ENCODE assay signal across 10 cellular contexts in the genomic region with DNA sequence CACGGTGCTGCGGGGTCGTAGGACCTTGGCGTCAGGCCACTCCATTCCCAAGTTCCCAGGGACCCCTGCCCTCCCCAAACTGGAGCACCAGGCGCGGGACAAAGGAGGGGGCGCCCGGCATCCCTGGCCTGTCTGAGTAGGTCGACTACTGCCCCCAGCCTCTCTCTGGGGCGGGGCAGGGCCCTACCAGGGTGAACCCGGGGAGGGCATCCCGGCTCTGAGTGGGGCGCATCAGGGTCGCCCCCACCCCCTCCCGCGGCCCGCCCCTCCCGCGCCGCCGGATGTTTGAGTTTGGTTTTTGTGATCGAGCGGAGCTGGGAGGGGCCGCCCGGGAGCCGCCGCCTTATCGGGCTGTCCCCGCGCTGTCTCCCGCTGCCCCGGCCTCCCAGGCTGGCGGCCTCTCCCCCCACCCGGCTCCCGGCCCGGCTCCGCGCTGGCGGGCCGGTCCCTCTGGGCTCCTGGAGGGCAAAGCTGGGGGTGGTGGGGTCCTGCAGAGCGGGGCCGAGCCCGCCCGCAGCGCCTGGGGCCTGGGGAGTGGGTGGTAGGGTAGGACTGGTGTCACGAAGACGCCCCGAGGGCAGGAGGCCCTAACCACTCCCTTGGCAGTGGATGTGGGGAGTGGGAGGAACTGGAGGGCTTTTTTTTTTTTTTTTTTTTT. TPM values are rescaled to one million over a fixed set of nuclear protein-coding genes. Genes with fewer than 3 reads are reported as not detected.
DNase-seq lines count a peak whose midpoint lies in the region; ATAC-seq, FAIRE-seq and TF ChIP-seq lines count a peak whose summit lies in the region.
"Had no signal": no experiment of that assay in that cellular context is flagged by ENCODE, and none has a peak within 500 bp of the region (broad histone marks: within the 10 kb centered on the region; RNA-seq: fewer than 3 reads in every experiment).

No MANE protein-coding gene starts in this region.

- H3K9me3 Mint-ChIP-seq in CD4-positive, CD25-positive, alpha-beta regulatory T cell = peaks cover 0 to 1% (median 0%) of the 10 kb centered on the region in 7 donors
- H3K9me3 Mint-ChIP-seq in WTC11 = no peaks in the 10 kb centered on the region

- peak; percentile 52 to 59 for ATAC-seq in CD4-positive, CD25-positive, alpha-beta regulatory T cell (ENCODE audit: low read depth in 2 of 2)
- ATAC-seq in WTC11 (peak; percentile 25), HG03354 (IDR thresholded peaks at IDR 0.05; ENCODE audit: poor library complexity, severe bottlenecking, unreplicated experiment) (no peak), HG03439 (IDR thresholded peaks at IDR 0.05; ENCODE audit: unreplicated experiment) (no peak)

- peaks cover 21% of the 10 kb centered on the region for H3K27me3 Mint-ChIP-seq in CD4-positive, CD25-positive, alpha-beta regulatory T cell
- H3K27me3 Mint-ChIP-seq in WTC11 (ENCODE audit: low read depth) = peaks cover 3% of the 10 kb centered on the region; the same call in 1 of the 2 replicates

- no peak overlapping the region for H3K14ac ChIP-seq in neuronal stem cell (ENCODE audit: low read length)

- H3K36me3 ChIP-seq in CD4-positive, CD25-positive, alpha-beta regulatory T cell (ENCODE audit: control insufficient read depth, insufficient read depth, low read length) = no peaks in the 10 kb centered on the region
- H3K36me3 ChIP-seq in fibroblast of lung (ENCODE audit: control insufficient read depth, insufficient read depth, low read length) (no peaks in the 10 kb centered on the region), neuronal stem cell (replicated peaks in 1 of 2; ENCODE audit: control insufficient read depth in 2 of 2, insufficient read depth in 2 of 2, low read length in 2 of 2) (no peaks in the 10 kb centered on the region)

- peak overlapping the region; percentile 75 for H2AFZ ChIP-seq in fibroblast of lung (ENCODE audit: low read length)
- peak overlapping the region; percentile 9 for H2AFZ ChIP-seq in neuronal stem cell (ENCODE audit: low read length)

- H4K8ac ChIP-seq in neuronal stem cell (ENCODE audit: low read depth, low read length) = no peak overlapping the region

- no peak overlapping the region for H2BK120ac ChIP-seq in neuronal stem cell (ENCODE audit: low read depth, low read length)

- peak overlapping the region; percentile 89 for H3K18ac ChIP-seq in neuronal stem cell (ENCODE audit: low read length)

- H3K4ac ChIP-seq in neuronal stem cell (ENCODE audit: low read length) = no peak overlapping the region

- H3K9me3 ChIP-seq in CD4-positive, CD25-positive, alpha-beta regulatory T cell (ENCODE audit: control insufficient read depth in 2 of 2, low read length in 2 of 2) = no peaks in the 10 kb centered on the region
- H3K9me3 ChIP-seq in fibroblast of lung (ENCODE audit: control insufficient read depth, insufficient read depth, low read depth, low read length) (no peaks in the 10 kb centered on the region), neuronal stem cell (replicated peaks in 1 of 2; ENCODE audit: control insufficient read depth in 2 of 2, insufficient read depth in 1 of 2, low read depth in 1 of 2, low read length in 2 of 2) (no peaks in the 10 kb centered on the region)

- no peak for TF ChIP-seq CTCF in WTC11 (IDR thresholded peaks at IDR 0.05)
- no peak for TF ChIP-seq CTCF in fibroblast of lung (conservative IDR thresholded peaks at IDR 0.05 in 1 of 2, IDR thresholded peaks at IDR 0.05 in 1 of 2; ENCODE audit: low read depth in 1 of 2, low read length in 2 of 2)

- TF ChIP-seq POLR2A in H54 (IDR thresholded peaks at IDR 0.05; ENCODE audit: low read depth, low read length) = no peak

- no peak overlapping the region for H4K91ac ChIP-seq in neuronal stem cell (ENCODE audit: low read depth, low read length, poor library complexity)

- H3K27ac ChIP-seq in CD4-positive, CD25-positive, alpha-beta regulatory T cell (ENCODE audit: insufficient read depth, low read length, poor library complexity, severe bottlenecking) = no peak overlapping the region
- H3K27ac ChIP-seq in fibroblast of lung (ENCODE audit: insufficient read depth, low read length) = peak overlapping the region; percentile 20
- H3K27ac ChIP-seq in neuronal stem cell (replicated peaks; ENCODE audit: low read length) = no peak overlapping the region

- H3K4me1 Mint-ChIP-seq in CD4-positive, CD25-positive, alpha-beta regulatory T cell = peaks cover 0 to 24% (median 2%) of the 10 kb centered on the region in 4 donors
- H3K4me1 Mint-ChIP-seq in WTC11 = peaks cover 45% of the 10 kb centered on the region

- peak in 1 of 3 donors; percentile 55 for DNase-seq in CD4-positive, CD25-positive, alpha-beta regulatory T cell
- no peak for DNase-seq in WTC11 (ENCODE audit: low spot score)
- peak in 1 of 2 donors; percentile 16 for DNase-seq in fibroblast of lung (ENCODE audit: low read depth in 2 of 2)
- DNase-seq in neuronal stem cell (ENCODE audit: low spot score) = no peak
- DNase-seq in H54 (ENCODE audit: insufficient read length, low spot score) = no peak
- no peak for DNase-seq in DMS153 treated with DMSO at 0.1 percent for 48 hours (lab: John Stamatoyannopoulos, UW; ENCODE audit: unreplicated experiment)
- DNase-seq: SIG-M5 had no signal

- no peak overlapping the region for H2BK12ac ChIP-seq in neuronal stem cell (ENCODE audit: low read length)

- no peak overlapping the region for H3K27ac Mint-ChIP-seq in CD4-positive, CD25-positive, alpha-beta regulatory T cell
- H3K27ac Mint-ChIP-seq in WTC11 = no peak overlapping the region

- H3K9ac ChIP-seq in fibroblast of lung (ENCODE audit: insufficient read depth, low read length) (peak overlapping the region; percentile 55), neuronal stem cell (ENCODE audit: low read depth, low read length, poor library complexity) (no peak overlapping the region)

- peak overlapping the region in 1 of 4 donors; percentile 82 for H3K4me3 Mint-ChIP-seq in CD4-positive, CD25-positive, alpha-beta regulatory T cell
- H3K4me3 Mint-ChIP-seq in WTC11 = peak overlapping the region; percentile 33; the same call in 1 of the 2 replicates
- H3K4me3 Mint-ChIP-seq: brain had no signal

- H3K79me2 ChIP-seq in fibroblast of lung (ENCODE audit: control insufficient read depth, insufficient read depth, low read length) = no peaks in the 10 kb centered on the region

- H3K36me3 Mint-ChIP-seq in CD4-positive, CD25-positive, alpha-beta regulatory T cell = no peaks in the 10 kb centered on the region
- H3K36me3 Mint-ChIP-seq in WTC11 = no peaks in the 10 kb centered on the region
- H3K36me3 Mint-ChIP-seq: brain had no signal

- no peaks in the 10 kb centered on the region for H3K79me1 ChIP-seq in neuronal stem cell (ENCODE audit: low read depth, low read length)

- POLR2A ChIA-PET in WTC11 (lab: Charles Lee) = interaction anchor here (0.6 to 0.7 kb wide), 3 partner anchors 15 to 723 kb away, joined by 3 to 7 read pairs (median 4); no protein-coding TSS in a partner anchor

- no peaks in the 10 kb centered on the region for H4K20me1 ChIP-seq in fibroblast of lung (ENCODE audit: control insufficient read depth, extremely low read depth, insufficient read depth, low read length)

- CTCF ChIA-PET in WTC11 (lab: Charles Lee) = interaction anchor here (0.6 to 1.9 kb wide), 9 partner anchors 21 to 197 kb away, joined by 3 to 8 read pairs (median 5); no protein-coding TSS in a partner anchor

- WGBS in neuronal stem cell (ENCODE audit: extremely low coverage in 2 of 2, insufficient read length in 2 of 2, insufficient replicate concordance in 1 of 2), 2 donors = no CpG with 5 or more reads among the region's 48 CpGs

- H3K23ac ChIP-seq in neuronal stem cell (ENCODE audit: low read depth, low read length, poor library complexity) = peak overlapping the region; percentile 2

- H2BK15ac ChIP-seq in neuronal stem cell (ENCODE audit: low read length) = peak overlapping the region; percentile 2

- no peaks in the 10 kb centered on the region for H3K27me3 ChIP-seq in CD4-positive, CD25-positive, alpha-beta regulatory T cell (ENCODE audit: control insufficient read depth, insufficient read depth, low read length)
- H3K27me3 ChIP-seq in fibroblast of lung (ENCODE audit: control insufficient read depth, insufficient read depth, low read length) (no peaks in the 10 kb centered on the region), neuronal stem cell (ENCODE audit: control insufficient read depth in 3 of 3, insufficient read depth in 3 of 3, low read depth in 1 of 3, low read length in 3 of 3) (no peaks in the 10 kb centered on the region)

- H3K4me1 ChIP-seq in CD4-positive, CD25-positive, alpha-beta regulatory T cell (ENCODE audit: control insufficient read depth, insufficient read depth, low read length, poor library complexity, severe bottlenecking) = peaks cover 6% of the 10 kb centered on the region
- peaks cover 7% of the 10 kb centered on the region for H3K4me1 ChIP-seq in fibroblast of lung (ENCODE audit: control insufficient read depth, extremely low read depth, insufficient read depth, low read length)
- H3K4me1 ChIP-seq in neuronal stem cell (ENCODE audit: control insufficient read depth in 2 of 2, insufficient read depth in 1 of 2, low read depth in 1 of 2, low read length in 2 of 2) = peaks cover 37 to 45% of the 10 kb centered on the region in 2 donors

- H2AK5ac ChIP-seq in neuronal stem cell (ENCODE audit: low read depth, low read length) = peak overlapping the region; percentile 28

- H3K4me2 ChIP-seq in fibroblast of lung (ENCODE audit: extremely low read depth, insufficient read depth, low read length) = peak overlapping the region; percentile 59
- peak overlapping the region; percentile 51 for H3K4me2 ChIP-seq in neuronal stem cell (ENCODE audit: insufficient read depth, low read length, poor library complexity, severe bottlenecking)

- no peak for FAIRE-seq in H54 (lab: Jason Lieb, UNC)

- no peak overlapping the region for H3K4me3 ChIP-seq in CD4-positive, CD25-positive, alpha-beta regulatory T cell (ENCODE audit: low read depth, low read length)
- H3K4me3 ChIP-seq in fibroblast of lung (replicated peaks in 1 of 4; ENCODE audit: control extremely low read depth in 1 of 4, insufficient read depth in 1 of 4, low read depth in 3 of 4, low read length in 4 of 4) (peak overlapping the region in 2 of 4 experiments; percentile 15 to 41), neuronal stem cell (ENCODE audit: low read length in 2 of 2) (no peak overlapping the region)

- H2BK5ac ChIP-seq in neuronal stem cell (ENCODE audit: low read length) = no peak overlapping the region

TF ChIP-seq in WTC11, 78 proteins besides CTCF, POLR2A, EP300 and RAD21 (continues in another document):
- 0 out of 2 replicates have a peak, but pooled peaks have one; percentile 37 for TF ChIP-seq ZNF121 (CRISPR knock-in tag; IDR thresholded peaks at IDR 0.05)

RNA-seq across cellular contexts. Expression of a gene that starts 47.2 kb away (rescaled TPM):
- total RNA-seq in CD4-positive, CD25-positive, alpha-beta regulatory T cell = 0.27 TPM
- polyA plus RNA-seq in CD4-positive, CD25-positive, alpha-beta regulatory T cell = not detected
- total RNA-seq in WTC11 (2021) = 9.2 to 13.9 TPM (median 10.4 TPM) in 3 replicates
- total RNA-seq in fibroblast of lung = 8.7 and 8.9 TPM in 2 replicates
- polyA plus RNA-seq in fibroblast of lung = 1.2 and 2.1 TPM in 2 replicates
- polyA plus RNA-seq in fibroblast of lung (2012) = 2.8 and 5.5 TPM in 2 replicates
- 2.2 and 7.6 TPM in 2 replicates for polyA minus RNA-seq in fibroblast of lung (ENCODE audit: low replicate concordance)
- polyA plus RNA-seq in neuronal stem cell (2013, experiment 1 of 2) = 0.98 TPM
- polyA plus RNA-seq in neuronal stem cell (2013, experiment 2 of 2) = 1.0 TPM

Comparison
In these comparisons a context has a peak if more than half of its experiments do, and no peak if none do; other contexts are left out.
1. ATAC-seq: peak in CD4-positive, CD25-positive, alpha-beta regulatory T cell (2 of 2) and WTC11 (single experiment); none in HG03354 (single experiment) and HG03439 (single experiment).